9 cellular contexts compared by ENCODE assay signal in genomic region chr17:27630607-27631408, GRCh38. TPM values are rescaled to one million over a fixed set of nuclear protein-coding genes. Genes with fewer than 3 reads are reported as not detected.
DNase-seq lines count a peak whose midpoint lies in the region; ATAC-seq and TF ChIP-seq lines count a peak whose summit lies in the region.
"Had no signal": no experiment of that assay in that cellular context is flagged by ENCODE, and none has a peak within 500 bp of the region (broad histone marks: within the 10 kb centered on the region; RNA-seq: fewer than 3 reads in every experiment).

Gene LGALS9, plus strand, starts transcription at chr17:27631188. Its CDS starts 78 bp downstream, at chr17:27631266.

- peaks cover 33% of the 10 kb centered on the region for H3K4me1 ChIP-seq in ACC112 (ENCODE audit: control insufficient read depth, insufficient read depth, low read length, unreplicated experiment)

- POLR2A ChIA-PET in activated B cell treated with CpG ODN at 0.5 μM for 24 hours (lab: Charles Lee), result no interaction called here

- H3K4me3 Mint-ChIP-seq in activated B cell treated with CpG ODN at 0.5 μM for 24 hours, result peak within 1 kb of the TSS; percentile 96

- H3K79me2 ChIP-seq in ACC112 (ENCODE audit: control insufficient read depth, insufficient read depth, low read length, unreplicated experiment), result no peaks in the 10 kb centered on the region

- H3K27me3 ChIP-seq in ACC112 (ENCODE audit: insufficient read depth, low read length), result no peaks in the 10 kb centered on the region
- H3K27me3 ChIP-seq: cardiac muscle cell had no signal

- peaks cover 50% of the 10 kb centered on the region for H3K4me1 Mint-ChIP-seq in activated B cell treated with CpG ODN at 0.5 μM for 24 hours

- no peak within 1 kb of the TSS for H3K27ac ChIP-seq in ACC112 (ENCODE audit: low read depth, low read length)

- peaks cover 2% of the 10 kb centered on the region for H3K9me3 Mint-ChIP-seq in activated B cell treated with CpG ODN at 0.5 μM for 24 hours

- intact Hi-C loops in activated B cell treated with CpG ODN at 0.5 μM for 24 hours (cut with micrococcal nuclease), result loop anchor here (2.0 to 5.0 kb wide), 3 partner anchors 20 to 411 kb away; partner anchors contain the start of gene NLK

- CTCF ChIA-PET in activated B cell treated with CpG ODN at 0.5 μM for 24 hours (lab: Charles Lee), result interaction anchor here (2.0 to 2.2 kb wide), 2 partner anchors 24 to 31 kb away, joined by 4 to 5 read pairs; no protein-coding TSS in a partner anchor

- H3K4me3 ChIP-seq in ACC112 (ENCODE audit: low read depth, low read length), result peak within 1 kb of the TSS; percentile 72
- H3K4me3 ChIP-seq: cardiac muscle cell had no signal

- peak within 1 kb of the TSS; percentile 94 for H3K27ac Mint-ChIP-seq in activated B cell treated with CpG ODN at 0.5 μM for 24 hours

- H3K36me3 Mint-ChIP-seq in activated B cell treated with CpG ODN at 0.5 μM for 24 hours (ENCODE audit: low read depth), result peaks cover 10% of the 10 kb centered on the region

- no peak for TF ChIP-seq CTCF in activated B cell treated with CpG ODN at 0.5 μM for 24 hours (IDR thresholded peaks at IDR 0.05)

- H3K36me3 ChIP-seq in ACC112 (ENCODE audit: insufficient read depth, low read length), result no peaks in the 10 kb centered on the region
- H3K36me3 ChIP-seq: cardiac muscle cell had no signal

- H2AFZ ChIP-seq in ACC112 (ENCODE audit: low read length, unreplicated experiment), result no peak within 1 kb of the TSS

- no peaks in the 10 kb centered on the region for H3K27me3 Mint-ChIP-seq in activated B cell treated with CpG ODN at 0.5 μM for 24 hours

- DNase-seq in activated B cell treated with CpG ODN at 0.5 μM for 24 hours (no peak), pons (ENCODE audit: low spot score) (peak; percentile 57), NCI-H2171 (lab: John Stamatoyannopoulos, UW) (no peak), COLO668 (lab: John Stamatoyannopoulos, UW; ENCODE audit: unreplicated experiment) (no peak)

- ATAC-seq in GM18909 (IDR thresholded peaks at IDR 0.05; ENCODE audit: poor library complexity, unreplicated experiment) (peak; percentile 61), HG03378 (IDR thresholded peaks at IDR 0.05; ENCODE audit: unreplicated experiment) (peak; percentile 54), activated B cell treated with CpG ODN at 0.5 μM for 24 hours (ENCODE audit: low read depth) (peak; percentile 41), esophagus mucosa (peak; percentile 85)

RNA-seq across cellular contexts. Expression of gene LGALS9, which starts in this region (rescaled TPM):
- total RNA-seq in activated B cell treated with CpG ODN at 0.5 μM for 24 hours, result 76.8 and 79.9 TPM in 2 replicates
- total RNA-seq in esophagus mucosa, result 22.6 TPM
